ENCODE assay signal across 8 cellular contexts in genomic region chr9:133163559-133164208, GRCh38. TPM values are rescaled to one million over a fixed set of nuclear protein-coding genes. Genes with fewer than 3 reads are reported as not detected.
DNase-seq lines count a peak whose midpoint lies in the region; ATAC-seq and TF ChIP-seq lines count a peak whose summit lies in the region.

Gene GBGT1 (minus strand): TSS chr9:133163914. CDS start chr9:133162412, 1,502 bp downstream.

- H3K4me1 ChIP-seq in cardiac muscle cell (ENCODE audit: low read depth) (no peaks in the 10 kb centered on the region), ovary (ENCODE audit: insufficient read depth) (peaks cover 5% of the 10 kb centered on the region)

- intact Hi-C loops in activated naive CD4-positive, alpha-beta T cell treated with anti-CD3 and anti-CD28 coated beads for 36 hours (cut with micrococcal nuclease): no loop called here
- intact Hi-C loops in ovary (cut with DNase I): no loop called here

- no peaks in the 10 kb centered on the region for H3K36me3 Mint-ChIP-seq in activated naive CD4-positive, alpha-beta T cell treated with anti-CD3 and anti-CD28 coated beads for 36 hours (ENCODE audit: low read depth)

- peak within 1 kb of the TSS; percentile 70 for H3K4me3 Mint-ChIP-seq in activated naive CD4-positive, alpha-beta T cell treated with anti-CD3 and anti-CD28 coated beads for 36 hours

- ATAC-seq in GM21717 (IDR thresholded peaks at IDR 0.05; ENCODE audit: unreplicated experiment) (no peak), GM18498 (IDR thresholded peaks at IDR 0.05; ENCODE audit: unreplicated experiment) (no peak)

- no peak for TF ChIP-seq EP300 in ovary (IDR thresholded peaks at IDR 0.05)

- H3K9me3 Mint-ChIP-seq in activated naive CD4-positive, alpha-beta T cell treated with anti-CD3 and anti-CD28 coated beads for 36 hours: no peaks in the 10 kb centered on the region

- H3K27me3 ChIP-seq in cardiac muscle cell (no peaks in the 10 kb centered on the region), ovary (no peaks in the 10 kb centered on the region)

- H3K27ac ChIP-seq in cardiac muscle cell (no peak within 1 kb of the TSS), ovary (peak within 1 kb of the TSS; percentile 26 to 43)

- peak within 1 kb of the TSS; percentile 35 for H3K4me3 ChIP-seq in cardiac muscle cell
- peak within 1 kb of the TSS; percentile 70 for H3K4me3 ChIP-seq in ovary

- TF ChIP-seq POLR2A in ovary (IDR thresholded peaks at IDR 0.05): peak; percentile 27

- H3K9me3 ChIP-seq in cardiac muscle cell (ENCODE audit: low read depth): no peaks in the 10 kb centered on the region
- H3K9me3 ChIP-seq in ovary: no peaks in the 10 kb centered on the region

- H3K36me3 ChIP-seq in cardiac muscle cell: no peaks in the 10 kb centered on the region
- no peaks in the 10 kb centered on the region for H3K36me3 ChIP-seq in ovary

- CTCF ChIA-PET in activated naive CD4-positive, alpha-beta T cell treated with anti-CD3 and anti-CD28 coated beads for 36 hours (lab: Charles Lee): no interaction called here

- WGBS in ovary, 3 donors: 1 to 2% (median 1%) methylated on average over 45 to 57 of the region's 57 CpGs

- H3K27ac Mint-ChIP-seq in activated naive CD4-positive, alpha-beta T cell treated with anti-CD3 and anti-CD28 coated beads for 36 hours: no peak within 1 kb of the TSS

- peaks cover 4% of the 10 kb centered on the region for H3K4me1 Mint-ChIP-seq in activated naive CD4-positive, alpha-beta T cell treated with anti-CD3 and anti-CD28 coated beads for 36 hours (ENCODE audit: low read depth)

- DNase-seq in activated T-cell treated with anti-CD3 and anti-CD28 coated beads, Interleukin-2, amount 50 U/mL, for 1 hour: peak; percentile 57
- DNase-seq in activated T-cell treated with anti-CD3 and anti-CD28 coated beads for 4 hours (no peak), NAMALWA (ENCODE audit: low spot score) (peak; percentile 59), cardiac muscle cell (ENCODE audit: low read depth in 1 of 2, low spot score in 1 of 2) (peak; percentile 64 to 65), ovary (peak; percentile 71 to 83 (median 76))
- DNase-seq in activated naive CD4-positive, alpha-beta T cell treated with anti-CD3 and anti-CD28 coated beads for 36 hours: peak; percentile 39

- no peak for TF ChIP-seq CTCF in cardiac muscle cell (IDR thresholded peaks at IDR 0.05; ENCODE audit: low read depth, low read length)
- TF ChIP-seq CTCF in ovary (IDR thresholded peaks at IDR 0.05): no peak

- H3K27me3 Mint-ChIP-seq in activated naive CD4-positive, alpha-beta T cell treated with anti-CD3 and anti-CD28 coated beads for 36 hours (ENCODE audit: low read depth): no peaks in the 10 kb centered on the region

RNA-seq across cellular contexts. Expression of gene GBGT1, which starts in this region (rescaled TPM):
- total RNA-seq in activated naive CD4-positive, alpha-beta T cell treated with anti-CD3 and anti-CD28 coated beads for 36 hours: 1 to 10 TPM; 3.9 to 4.7 TPM
- 5.6 and 11.9 TPM in 2 replicates for total RNA-seq in cardiac muscle cell
- 0.87 and 2.8 TPM in 2 replicates for polyA plus RNA-seq in cardiac muscle cell
- total RNA-seq in ovary: 10 to 100 TPM; 11.0 to 43.3 (median 25.9) TPM
- polyA plus RNA-seq in ovary: 10 to 100 TPM in 1 of 2 donors, 1 to 10 TPM in 1; 3.9 to 12.9 TPM
